Comparison of ENCODE assay signal across 21 cellular contexts in genomic region chr20:15890358-15890982, GRCh38.
"Had no signal": no experiment of that assay in that cellular context is flagged by ENCODE, and none has a peak within 500 bp of the region (broad histone marks: within the 10 kb centered on the region; RNA-seq: fewer than 3 reads in every experiment).

No MANE protein-coding gene starts in this region.

- ATAC-seq: activated CD4-positive, CD25-positive, alpha-beta regulatory T cell treated with anti-CD3 and anti-CD28 coated beads, Interleukin-2, amount 50 U/mL, for 24 hours; activated CD8-positive, alpha-beta T cell treated with anti-CD3 and anti-CD28 coated beads, Interleukin-2, amount 10 ng/mL, durations not matched to agents 7 days and 5 days; activated T-cell treated with anti-CD3 and anti-CD28 coated beads, Interleukin-2, amount 50 U/mL, for 4 hours; heart right ventricle; left ventricle myocardium superior; natural killer cell treated with Interleukin-12 subunit alpha and Interleukin-12 subunit beta and Interleukin-15 and Interleukin-18, amount 100 ng/mL, for 72 hours; stimulated activated naive CD8-positive, alpha-beta T cell treated with anti-CD3 and anti-CD28 coated beads, Interleukin-15, amount 100 ng/mL, for 72 hours had no signal

- H3K9me3 Mint-ChIP-seq: natural killer cell treated with Interleukin-12 subunit alpha and Interleukin-12 subunit beta and Interleukin-15 and Interleukin-18, amount 100 ng/mL, for 72 hours had no signal

- H3K27me3 ChIP-seq: esophagus muscularis mucosa, heart right ventricle, suprapubic skin had no signal

- H3K27ac ChIP-seq: esophagus muscularis mucosa, heart right ventricle, suprapubic skin had no signal

- DNase-seq: activated CD4-positive, alpha-beta T cell treated with anti-CD3 and anti-CD28 coated beads, Interleukin-2, amount 10 ng/mL, durations not matched to agents 7 days and 5 days; activated CD8-positive, alpha-beta T cell treated with anti-CD3 and anti-CD28 coated beads, Interleukin-2, amount 10 ng/mL, durations not matched to agents 7 days and 5 days; activated effector memory CD4-positive, alpha-beta T cell treated with anti-CD3 and anti-CD28 coated beads, Interleukin-2, amount 50 U/mL, for 16 hours; activated naive CD4-positive, alpha-beta T cell treated with anti-CD3 and anti-CD28 coated beads, Interleukin-2, amount 50 U/mL, for 16 hours; activated T-cell treated with anti-CD3 and anti-CD28 coated beads, Interleukin-2, amount 50 U/mL, for 4 hours; dermis blood vessel endothelial cell; effector memory CD4-positive, alpha-beta T cell; heart right ventricle; kidney glomerular epithelial cell; left ventricle myocardium superior; occipital lobe; posterior cingulate gyrus; stimulated activated CD4-positive, alpha-beta T cell treated with anti-CD3 and anti-CD28 coated beads, Interleukin-12 subunit alpha, Interleukin-12 subunit beta, amount 100 ng/mL, for 4 hours; stimulated activated CD4-positive, alpha-beta T cell treated with anti-CD3 and anti-CD28 coated beads, Interleukin-2, amount 100 ng/mL, for 24 hours; stimulated activated naive CD8-positive, alpha-beta T cell treated with anti-CD3 and anti-CD28 coated beads, Interleukin-15, amount 100 ng/mL, for 72 hours; trophoblast cell had no signal

- H3K27ac Mint-ChIP-seq: activated CD4-positive, alpha-beta T cell treated with anti-CD3 and anti-CD28 coated beads, Interleukin-2, amount 10 ng/mL, durations not matched to agents 7 days and 5 days; activated CD8-positive, alpha-beta T cell treated with anti-CD3 and anti-CD28 coated beads, Interleukin-2, amount 10 ng/mL, durations not matched to agents 7 days and 5 days; natural killer cell treated with Interleukin-12 subunit alpha and Interleukin-12 subunit beta and Interleukin-15 and Interleukin-18, amount 100 ng/mL, for 72 hours; stimulated activated naive CD8-positive, alpha-beta T cell treated with anti-CD3 and anti-CD28 coated beads, Interleukin-15, amount 100 ng/mL, for 72 hours; T-helper 1 cell treated with Interleukin-12 subunit alpha and Interleukin-12 subunit beta and Interleukin-4 antibody, amounts not matched to agents 30 μg/mL and 1 μg/mL, for 36 hours had no signal

- H3K27me3 Mint-ChIP-seq: stimulated activated naive CD8-positive, alpha-beta T cell treated with anti-CD3 and anti-CD28 coated beads, Interleukin-15, amount 100 ng/mL, for 72 hours had no signal

- H3K4me3 ChIP-seq: esophagus muscularis mucosa, heart right ventricle, suprapubic skin had no signal

- H3K36me3 ChIP-seq: esophagus muscularis mucosa, heart right ventricle, suprapubic skin had no signal

- H3K9me3 ChIP-seq: suprapubic skin had no signal

- H3K36me3 Mint-ChIP-seq: natural killer cell treated with Interleukin-12 subunit alpha and Interleukin-12 subunit beta and Interleukin-15 and Interleukin-18, amount 100 ng/mL, for 72 hours had no signal

- H3K4me3 Mint-ChIP-seq: activated CD4-positive, alpha-beta T cell treated with anti-CD3 and anti-CD28 coated beads, Interleukin-2, amount 10 ng/mL, durations not matched to agents 7 days and 5 days; activated CD8-positive, alpha-beta T cell treated with anti-CD3 and anti-CD28 coated beads, Interleukin-2, amount 10 ng/mL, durations not matched to agents 7 days and 5 days; activated T-cell treated with anti-CD3 and anti-CD28 coated beads, Interleukin-2, amount 50 U/mL, for 4 hours; natural killer cell treated with Interleukin-12 subunit alpha and Interleukin-12 subunit beta and Interleukin-15 and Interleukin-18, amount 100 ng/mL, for 72 hours; stimulated activated naive CD8-positive, alpha-beta T cell treated with anti-CD3 and anti-CD28 coated beads, Interleukin-15, amount 100 ng/mL, for 72 hours; T-helper 1 cell treated with Interleukin-12 subunit alpha and Interleukin-12 subunit beta and Interleukin-4 antibody, amounts not matched to agents 30 μg/mL and 1 μg/mL, for 36 hours had no signal

- H3K4me1 ChIP-seq: heart right ventricle had no signal
